In genomic region chr9:61862431-61862971, GRCh38 we compare ENCODE assay signal across 8 cellular contexts.
DNase-seq lines count a peak whose midpoint lies in the region; ATAC-seq and TF ChIP-seq lines count a peak whose summit lies in the region.
"Not testable (repeated sequence)": the region's sequence is repeated elsewhere in the genome, so short reads cannot be mapped to it uniquely, and the experiment has no call there.

No MANE protein-coding gene starts in this region.

- H3K4me3 Mint-ChIP-seq in CD4-positive, alpha-beta T cell; activated naive CD4-positive, alpha-beta T cell treated with anti-CD3 and anti-CD28 coated beads for 36 hours; naive thymus-derived CD8-positive, alpha-beta T cell: not testable (repeated sequence)

- peak; percentile 31 to 64 (median 54) for DNase-seq in CD4-positive, alpha-beta T cell
- DNase-seq in T-helper 1 cell (peak in 4 of 5 donors; percentile 3 to 48 (median 28)), Right ventricle myocardium superior (peak; percentile 79)
- DNase-seq in activated CD8-positive, alpha-beta memory T cell treated with anti-CD3 and anti-CD28 coated beads for 4 hours (ENCODE audit: low read depth in 2 of 2), result peak; percentile 59 to 61
- peak; percentile 49 for DNase-seq in activated naive CD4-positive, alpha-beta T cell treated with anti-CD3 and anti-CD28 coated beads for 36 hours
- peak; percentile 47 to 91 (median 68) for DNase-seq in naive thymus-derived CD8-positive, alpha-beta T cell
- DNase-seq in stimulated activated CD4-positive, alpha-beta T cell treated with anti-CD3 and anti-CD28 coated beads, Interleukin-1b, Interleukin-23, amount 100 ng/mL, for 24 hours (ENCODE audit: low read depth in 4 of 4, low spot score in 1 of 4), result peak in 3 of 4 experiments; percentile 28 to 33 (median 29)
- peak; percentile 74 for DNase-seq in stimulated activated CD8-positive, alpha-beta memory T cell treated with anti-CD3 and anti-CD28 coated beads, Interleukin-4, amount 100 ng/mL, for 48 hours

- H3K27me3 ChIP-seq in CD4-positive, alpha-beta T cell (ENCODE audit: control insufficient read depth, insufficient read depth, low read length), result not testable (repeated sequence)

- not testable (repeated sequence) for H3K27ac Mint-ChIP-seq in CD4-positive, alpha-beta T cell; activated naive CD4-positive, alpha-beta T cell treated with anti-CD3 and anti-CD28 coated beads for 36 hours
- H3K27ac Mint-ChIP-seq in naive thymus-derived CD8-positive, alpha-beta T cell, result peak overlapping the region in 1 of 10 donors; percentile 29

- H3K9me3 Mint-ChIP-seq in CD4-positive, alpha-beta T cell; activated naive CD4-positive, alpha-beta T cell treated with anti-CD3 and anti-CD28 coated beads for 36 hours; naive thymus-derived CD8-positive, alpha-beta T cell: not testable (repeated sequence)

- CTCF ChIA-PET in CD4-positive, alpha-beta T cell (lab: Charles Lee); activated naive CD4-positive, alpha-beta T cell treated with anti-CD3 and anti-CD28 coated beads for 36 hours (lab: Charles Lee): not testable (repeated sequence)

- H3K27me3 Mint-ChIP-seq in CD4-positive, alpha-beta T cell; activated naive CD4-positive, alpha-beta T cell treated with anti-CD3 and anti-CD28 coated beads for 36 hours (ENCODE audit: low read depth); naive thymus-derived CD8-positive, alpha-beta T cell: not testable (repeated sequence)

- not testable (repeated sequence) for H3K4me1 Mint-ChIP-seq in CD4-positive, alpha-beta T cell (ENCODE audit: low read depth); activated naive CD4-positive, alpha-beta T cell treated with anti-CD3 and anti-CD28 coated beads for 36 hours (ENCODE audit: low read depth); naive thymus-derived CD8-positive, alpha-beta T cell

- H3K36me3 Mint-ChIP-seq in CD4-positive, alpha-beta T cell (ENCODE audit: low read depth); activated naive CD4-positive, alpha-beta T cell treated with anti-CD3 and anti-CD28 coated beads for 36 hours (ENCODE audit: low read depth); naive thymus-derived CD8-positive, alpha-beta T cell: not testable (repeated sequence)

- intact Hi-C loops in CD4-positive, alpha-beta T cell (cut with DNase I, micrococcal nuclease); activated naive CD4-positive, alpha-beta T cell treated with anti-CD3 and anti-CD28 coated beads for 36 hours (cut with micrococcal nuclease); Right ventricle myocardium superior (cut with DNase I): not testable (repeated sequence)

- POLR2A ChIA-PET in CD4-positive, alpha-beta T cell (lab: Charles Lee); naive thymus-derived CD8-positive, alpha-beta T cell (lab: Charles Lee): not testable (repeated sequence)

- H3K27ac ChIP-seq in CD4-positive, alpha-beta T cell (ENCODE audit: low read depth, low read length), result not testable (repeated sequence)

- ATAC-seq in CD4-positive, alpha-beta T cell (ENCODE audit: poor library complexity); Right ventricle myocardium superior (ENCODE audit: poor library complexity): not testable (repeated sequence)
- ATAC-seq in naive thymus-derived CD8-positive, alpha-beta T cell, result peak; percentile 57 to 58

- not testable (repeated sequence) for TF ChIP-seq CTCF in CD4-positive, alpha-beta T cell (IDR thresholded peaks at IDR 0.05)

- not testable (repeated sequence) for H3K9me3 ChIP-seq in CD4-positive, alpha-beta T cell (ENCODE audit: control insufficient read depth, low read length)

Comparison
In these comparisons a context has a peak if more than half of its experiments do, and no peak if none do; other contexts are left out.
1. DNase-seq: peak in every context shown above with its lines; median percentile 79 in Right ventricle myocardium superior; 74 in stimulated activated CD8-positive, alpha-beta memory T cell treated with anti-CD3 and anti-CD28 coated beads, Interleukin-4, amount 100 ng/mL, for 48 hours; 68 in naive thymus-derived CD8-positive, alpha-beta T cell; 60 in activated CD8-positive, alpha-beta memory T cell treated with anti-CD3 and anti-CD28 coated beads for 4 hours; 54 in CD4-positive, alpha-beta T cell; 49 in activated naive CD4-positive, alpha-beta T cell treated with anti-CD3 and anti-CD28 coated beads for 36 hours; 29 in stimulated activated CD4-positive, alpha-beta T cell treated with anti-CD3 and anti-CD28 coated beads, Interleukin-1b, Interleukin-23, amount 100 ng/mL, for 24 hours; 28 in T-helper 1 cell.